1 cellular context compared by ENCODE assay signal in genomic region chr11:46330887-46331652, GRCh38.
TF ChIP-seq lines count a peak whose summit lies in the region.

No MANE protein-coding gene starts in this region.

TF ChIP-seq in GM12878, 131 proteins besides CTCF, POLR2A, EP300 and RAD21:
- TF ChIP-seq ZNF24 (IDR thresholded peaks at IDR 0.05) (no peak), ZBED1 (IDR thresholded peaks at IDR 0.05; ENCODE audit: borderline replicate concordance) (no peak), SP1 (IDR thresholded peaks at IDR 0.05; ENCODE audit: low read depth, low read length) (no peak), PAX8 (IDR thresholded peaks at IDR 0.05) (no peak), NR2F1 (conservative IDR thresholded peaks at IDR 0.05) (no peak)
- TF ChIP-seq, protein P1, sequence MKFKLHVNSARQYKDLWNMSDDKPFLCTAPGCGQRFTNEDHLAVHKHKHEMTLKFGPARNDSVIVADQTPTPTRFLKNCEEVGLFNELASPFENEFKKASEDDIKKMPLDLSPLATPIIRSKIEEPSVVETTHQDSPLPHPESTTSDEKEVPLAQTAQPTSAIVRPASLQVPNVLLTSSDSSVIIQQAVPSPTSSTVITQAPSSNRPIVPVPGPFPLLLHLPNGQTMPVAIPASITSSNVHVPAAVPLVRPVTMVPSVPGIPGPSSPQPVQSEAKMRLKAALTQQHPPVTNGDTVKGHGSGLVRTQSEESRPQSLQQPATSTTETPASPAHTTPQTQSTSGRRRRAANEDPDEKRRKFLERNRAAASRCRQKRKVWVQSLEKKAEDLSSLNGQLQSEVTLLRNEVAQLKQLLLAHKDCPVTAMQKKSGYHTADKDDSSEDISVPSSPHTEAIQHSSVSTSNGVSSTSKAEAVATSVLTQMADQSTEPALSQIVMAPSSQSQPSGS (IDR thresholded peaks at IDR 0.05; ENCODE audit: low read length), result no peak
